ENCODE assay signal across 14 cellular contexts in genomic region chr2:166632616-166633015, GRCh38.
DNase-seq lines count a peak whose midpoint lies in the region; ATAC-seq and TF ChIP-seq lines count a peak whose summit lies in the region.
"Had no signal": no experiment of that assay in that cellular context is flagged by ENCODE, and none has a peak within 500 bp of the region (broad histone marks: within the 10 kb centered on the region; RNA-seq: fewer than 3 reads in every experiment).

No MANE protein-coding gene starts in this region.

- in situ Hi-C loops in mammary epithelial cell (cut with MboI; ENCODE audit: low sequenced_read_pairs in 2 of 2): no loop called here

- no peaks in the 10 kb centered on the region for H3K79me2 ChIP-seq in mammary epithelial cell (ENCODE audit: insufficient read depth, low read length)

- H2AK5ac ChIP-seq in mesenchymal stem cell (ENCODE audit: low read length, severe bottlenecking): no peak overlapping the region

- peaks cover 25% of the 10 kb centered on the region for H3K4me1 Mint-ChIP-seq in Calu3 (ENCODE audit: low read depth, unreplicated experiment)
- H3K4me1 Mint-ChIP-seq: activated CD8-positive, alpha-beta memory T cell treated with anti-CD3 and anti-CD28 coated beads, Interleukin-2, amount 10 ng/mL, durations not matched to agents 7 days and 5 days; activated naive CD8-positive, alpha-beta T cell treated with anti-CD3 and anti-CD28 coated beads, Interleukin-2, amount 50 U/mL, for 24 hours had no signal

- no peak overlapping the region for H3K4me3 Mint-ChIP-seq in Calu3 (ENCODE audit: low read depth, unreplicated experiment)
- H3K4me3 Mint-ChIP-seq: activated CD8-positive, alpha-beta memory T cell treated with anti-CD3 and anti-CD28 coated beads, Interleukin-2, amount 10 ng/mL, durations not matched to agents 7 days and 5 days; activated naive CD8-positive, alpha-beta T cell treated with anti-CD3 and anti-CD28 coated beads, Interleukin-2, amount 50 U/mL, for 24 hours; T-helper 1 cell treated with Interleukin-12 subunit alpha and Interleukin-12 subunit beta and Interleukin-4 antibody, amounts not matched to agents 30 μg/mL and 1 μg/mL, for 36 hours had no signal

- peak; percentile 48 for DNase-seq in Calu3
- peak; percentile 15 for DNase-seq in LHCN-M2 (ENCODE audit: low read depth)
- DNase-seq in mammary epithelial cell: peak; percentile 5
- peak; percentile 94 for DNase-seq in mesenchymal stem cell
- no peak for DNase-seq in GM10248 (ENCODE audit: extremely low spot score)
- DNase-seq in activated CD8-positive, alpha-beta memory T cell treated with anti-CD3 and anti-CD28 coated beads for 24 hours: no peak
- no peak for DNase-seq in effector CD8-positive, alpha-beta T cell (lab: John Stamatoyannopoulos, UW)
- DNase-seq: activated CD8-positive, alpha-beta memory T cell treated with anti-CD3 and anti-CD28 coated beads, Interleukin-2, amount 10 ng/mL, durations not matched to agents 7 days and 5 days; activated naive CD8-positive, alpha-beta T cell treated with anti-CD3 and anti-CD28 coated beads, Interleukin-2, amount 50 U/mL, for 24 hours; GF-D8; left colon; ovary had no signal

- no peak overlapping the region for H2BK120ac ChIP-seq in mesenchymal stem cell (ENCODE audit: low read depth, low read length)

- no peak overlapping the region for H3K18ac ChIP-seq in mesenchymal stem cell (ENCODE audit: low read depth in 1 of 2, low read length in 2 of 2)

- H3K27ac ChIP-seq in mammary epithelial cell (ENCODE audit: insufficient read depth, low read depth, low read length) (no peak overlapping the region), mesenchymal stem cell (ENCODE audit: low read length, poor library complexity, severe bottlenecking) (peak overlapping the region; percentile 2)
- H3K27ac ChIP-seq: ovary had no signal

- H2BK15ac ChIP-seq in mesenchymal stem cell (ENCODE audit: low read depth, poor library complexity, severe bottlenecking): no peak overlapping the region

- dilution Hi-C loops in mammary epithelial cell (cut with HindIII; ENCODE audit: low sequenced_read_pairs): no loop called here

- no peak overlapping the region for H3K23ac ChIP-seq in mesenchymal stem cell (ENCODE audit: low read length in 2 of 2)

- no peak overlapping the region for H4K8ac ChIP-seq in mesenchymal stem cell (ENCODE audit: low read length)

- H3K4ac ChIP-seq in mesenchymal stem cell (ENCODE audit: low read depth in 1 of 2, low read length in 2 of 2): no peak overlapping the region

- H2BK12ac ChIP-seq in mesenchymal stem cell (ENCODE audit: low read length in 2 of 2): no peak overlapping the region

- 37% methylated on average over 3 of the region's 3 CpGs for WGBS in mammary epithelial cell (ENCODE audit: low coverage, missing lambda C conversion rate)
- WGBS in mesenchymal stem cell: 57% methylated on average over 3 of the region's 3 CpGs

- TF ChIP-seq CTCF in Calu3 (IDR thresholded peaks at IDR 0.05; ENCODE audit: unreplicated experiment) (no peak), mammary epithelial cell (conservative IDR thresholded peaks at IDR 0.05 in 1 of 2, IDR thresholded peaks at IDR 0.05 in 1 of 2; ENCODE audit: extremely low read depth in 1 of 2, insufficient read depth in 1 of 2, low read depth in 1 of 2, low read length in 2 of 2) (no peak), GM10248 (IDR thresholded peaks at IDR 0.05; ENCODE audit: control extremely low read depth, extremely low read depth, low read depth, missing control alignments) (no peak)

- POLR2A ChIA-PET in GM10248 (lab: Yijun Ruan, JAX): no interaction called here

- no peaks in the 10 kb centered on the region for H4K20me1 ChIP-seq in mammary epithelial cell (ENCODE audit: insufficient read depth, low read length)

- H3K4me2 ChIP-seq in mammary epithelial cell (ENCODE audit: insufficient read depth, low read depth, low read length) (no peak overlapping the region), mesenchymal stem cell (ENCODE audit: low read length, poor library complexity, severe bottlenecking) (no peak overlapping the region)

- no peaks in the 10 kb centered on the region for H3K36me3 ChIP-seq in mammary epithelial cell (ENCODE audit: insufficient read depth, low read length)
- no peaks in the 10 kb centered on the region for H3K36me3 ChIP-seq in mesenchymal stem cell (ENCODE audit: control insufficient read depth in 1 of 2, insufficient read depth in 2 of 2, low read depth in 1 of 2, low read length in 2 of 2)
- H3K36me3 ChIP-seq: ovary had no signal

- H3K79me1 ChIP-seq in mesenchymal stem cell (replicated peaks; ENCODE audit: low read length, poor library complexity, severe bottlenecking): no peaks in the 10 kb centered on the region

- H3K4me3 ChIP-seq in mammary epithelial cell (replicated peaks in 1 of 3; ENCODE audit: insufficient read depth in 1 of 3, low read depth in 2 of 3, low read length in 3 of 3) (no peak overlapping the region), mesenchymal stem cell (ENCODE audit: insufficient read depth in 1 of 2, low read depth in 1 of 2, low read length in 2 of 2) (no peak overlapping the region)
- H3K4me3 ChIP-seq: ovary had no signal

- ATAC-seq in HG03342 (IDR thresholded peaks at IDR 0.05; ENCODE audit: unreplicated experiment): no peak
- ATAC-seq: activated CD8-positive, alpha-beta memory T cell treated with anti-CD3 and anti-CD28 coated beads, Interleukin-2, amount 10 ng/mL, durations not matched to agents 7 days and 5 days; activated naive CD8-positive, alpha-beta T cell treated with anti-CD3 and anti-CD28 coated beads, Interleukin-2, amount 50 U/mL, for 24 hours; left colon had no signal

- no peaks in the 10 kb centered on the region for H3K27me3 Mint-ChIP-seq in Calu3 (ENCODE audit: unreplicated experiment)
- H3K27me3 Mint-ChIP-seq: activated CD8-positive, alpha-beta memory T cell treated with anti-CD3 and anti-CD28 coated beads, Interleukin-2, amount 10 ng/mL, durations not matched to agents 7 days and 5 days; activated naive CD8-positive, alpha-beta T cell treated with anti-CD3 and anti-CD28 coated beads, Interleukin-2, amount 50 U/mL, for 24 hours had no signal

- no TSS peak for BruUV-seq in Calu3 (replicated peaks; lab: Mats Ljungman, UMichigan)
- no TSS peak for BruUV-seq in mammary epithelial cell (replicated peaks; lab: Mats Ljungman, UMichigan)

- no peaks in the 10 kb centered on the region for H3K27me3 ChIP-seq in mammary epithelial cell (ENCODE audit: insufficient read depth, low read length)
- H3K27me3 ChIP-seq in mesenchymal stem cell (ENCODE audit: control insufficient read depth in 1 of 2, insufficient read depth in 1 of 2, low read length in 2 of 2): no peaks in the 10 kb centered on the region
- H3K27me3 ChIP-seq: ovary had no signal

- H3K9me3 Mint-ChIP-seq in Calu3 (ENCODE audit: low read depth, unreplicated experiment): no peaks in the 10 kb centered on the region
- H3K9me3 Mint-ChIP-seq: activated naive CD8-positive, alpha-beta T cell treated with anti-CD3 and anti-CD28 coated beads, Interleukin-2, amount 50 U/mL, for 24 hours; T-helper 1 cell treated with Interleukin-12 subunit alpha and Interleukin-12 subunit beta and Interleukin-4 antibody, amounts not matched to agents 30 μg/mL and 1 μg/mL, for 36 hours had no signal

- no peaks in the 10 kb centered on the region for H3K36me3 Mint-ChIP-seq in Calu3 (ENCODE audit: insufficient read depth, unreplicated experiment)
- H3K36me3 Mint-ChIP-seq: activated CD8-positive, alpha-beta memory T cell treated with anti-CD3 and anti-CD28 coated beads, Interleukin-2, amount 10 ng/mL, durations not matched to agents 7 days and 5 days had no signal

- no peak overlapping the region for H4K91ac ChIP-seq in mesenchymal stem cell (ENCODE audit: low read length)

- no peak overlapping the region for H3K27ac Mint-ChIP-seq in Calu3 (ENCODE audit: unreplicated experiment)
- H3K27ac Mint-ChIP-seq: activated CD8-positive, alpha-beta memory T cell treated with anti-CD3 and anti-CD28 coated beads, Interleukin-2, amount 10 ng/mL, durations not matched to agents 7 days and 5 days; activated naive CD8-positive, alpha-beta T cell treated with anti-CD3 and anti-CD28 coated beads, Interleukin-2, amount 50 U/mL, for 24 hours; T-helper 1 cell treated with Interleukin-12 subunit alpha and Interleukin-12 subunit beta and Interleukin-4 antibody, amounts not matched to agents 30 μg/mL and 1 μg/mL, for 36 hours had no signal

- H3K9me3 ChIP-seq in mammary epithelial cell (replicated peaks; ENCODE audit: insufficient read depth, low read length): no peaks in the 10 kb centered on the region
- H3K9me3 ChIP-seq in mesenchymal stem cell (ENCODE audit: control insufficient read depth, low read length): peaks cover 15% of the 10 kb centered on the region
- H3K9me3 ChIP-seq: ovary had no signal

- no peak overlapping the region for H3K14ac ChIP-seq in mesenchymal stem cell (ENCODE audit: low read length in 2 of 2)

- H2AFZ ChIP-seq in mammary epithelial cell (ENCODE audit: low read depth, low read length): no peak overlapping the region
- H2AFZ ChIP-seq in mesenchymal stem cell (ENCODE audit: low read depth, low read length): no peak overlapping the region

- H3K9ac ChIP-seq in mammary epithelial cell (ENCODE audit: insufficient read depth, low read length) (no peak overlapping the region), mesenchymal stem cell (ENCODE audit: low read length) (no peak overlapping the region)

- intact Hi-C loops in Calu3 (cut with micrococcal nuclease; ENCODE audit: unreplicated experiment) (no loop called here), mammary epithelial cell (cut with micrococcal nuclease) (no loop called here)

- no peaks in the 10 kb centered on the region for H3K4me1 ChIP-seq in mammary epithelial cell (ENCODE audit: insufficient read depth, low read length)
- H3K4me1 ChIP-seq in mesenchymal stem cell (ENCODE audit: control insufficient read depth, insufficient read depth, low read depth, low read length): peaks cover 4% of the 10 kb centered on the region

- CTCF ChIA-PET in Calu3 (lab: Charles Lee) (no interaction called here), mammary epithelial cell (lab: Charles Lee; ENCODE audit: low non-redundant PET) (no interaction called here), GM10248 (lab: Yijun Ruan, JAX) (interaction anchor here (0.5 kb wide), 1 partner anchor 28 kb away, joined by 3 read pairs; no protein-coding TSS in a partner anchor)

- H2BK5ac ChIP-seq in mesenchymal stem cell (ENCODE audit: low read depth, low read length, poor library complexity, severe bottlenecking): no peak overlapping the region

Comparison
In these comparisons a context has a peak if more than half of its experiments do, and no peak if none do; other contexts are left out.
1. DNase-seq: peak in Calu3 (single experiment), LHCN-M2 (single experiment), mammary epithelial cell (single experiment) and mesenchymal stem cell (single experiment); none in GM10248 (single experiment), activated CD8-positive, alpha-beta memory T cell treated with anti-CD3 and anti-CD28 coated beads for 24 hours (single experiment) and effector CD8-positive, alpha-beta T cell (single experiment).